15 cellular contexts compared by ENCODE assay signal in the genomic region with DNA sequence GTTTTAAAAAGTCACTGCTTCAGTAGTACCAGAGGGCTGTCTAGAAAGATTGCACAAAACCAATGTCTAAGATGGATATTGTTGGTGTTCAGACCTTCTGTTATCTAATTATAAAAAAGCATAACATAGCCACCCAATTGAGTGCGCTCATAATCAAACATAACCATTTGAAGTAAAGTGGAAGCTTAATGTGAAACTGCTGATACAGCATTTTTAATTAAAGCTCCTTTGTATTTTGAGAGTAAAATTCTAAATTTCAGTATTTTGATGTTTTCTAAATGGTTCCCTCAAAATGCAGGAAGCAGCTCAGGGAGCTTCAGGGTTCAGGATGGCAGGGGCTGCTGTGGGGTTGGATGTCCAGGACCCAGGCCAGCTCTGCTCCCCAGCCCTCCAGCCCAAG.
DNase-seq lines count a peak whose midpoint lies in the region; ATAC-seq, FAIRE-seq and TF ChIP-seq lines count a peak whose summit lies in the region.
"Had no signal": no experiment of that assay in that cellular context is flagged by ENCODE, and none has a peak within 500 bp of the region (broad histone marks: within the 10 kb centered on the region; RNA-seq: fewer than 3 reads in every experiment).

No MANE protein-coding gene starts in this region.

- H3K27me3 ChIP-seq in HepG2 (ENCODE audit: control insufficient read depth in 1 of 2, insufficient read depth in 2 of 2, low read length in 2 of 2), result no peaks in the 10 kb centered on the region
- H3K27me3 ChIP-seq in right lobe of liver, result no peaks in the 10 kb centered on the region
- H3K27me3 ChIP-seq in SJSA1 (replicated peaks), result no peaks in the 10 kb centered on the region
- H3K27me3 ChIP-seq in Caco-2 (replicated peaks; ENCODE audit: control insufficient read depth, insufficient read depth, low read length), result no peaks in the 10 kb centered on the region
- H3K27me3 ChIP-seq: BLaER1 had no signal

- BruUV-seq in HepG2 (replicated peaks; lab: Mats Ljungman, UMichigan) (no TSS peak), Caco-2 (replicated peaks; lab: Mats Ljungman, UMichigan) (no TSS peak)

- H3K27ac Mint-ChIP-seq in Caco-2 (ENCODE audit: unreplicated experiment), result no peak overlapping the region
- H3K27ac Mint-ChIP-seq: CD14-positive monocyte; CD4-positive, alpha-beta memory T cell had no signal

- no peaks in the 10 kb centered on the region for H3K4me1 ChIP-seq in HepG2 (ENCODE audit: insufficient read depth, low read length)
- no peaks in the 10 kb centered on the region for H3K4me1 ChIP-seq in right lobe of liver
- peaks cover 38% of the 10 kb centered on the region for H3K4me1 ChIP-seq in SJSA1 (replicated peaks)
- 0 out of 2 replicates have a peak, but pooled peaks cover 3% of the 10 kb centered on the region for H3K4me1 ChIP-seq in Caco-2
- H3K4me1 ChIP-seq: HAP-1 had no signal

- ATAC-seq in HepG2 (no peak), right lobe of liver (no peak)

- no peak overlapping the region for H3K4me2 ChIP-seq in HepG2 (ENCODE audit: low read depth, low read length)
- H3K4me2 ChIP-seq: BLaER1 had no signal

- H3K9me3 ChIP-seq in HepG2 (ENCODE audit: low read length) (peaks cover 13% of the 10 kb centered on the region; the same call in 1 of the 2 replicates), right lobe of liver (no peaks in the 10 kb centered on the region), SJSA1 (replicated peaks) (no peaks in the 10 kb centered on the region), Caco-2 (no peaks in the 10 kb centered on the region)
- H3K9me3 ChIP-seq: BLaER1, HAP-1 had no signal

- H4K20me1 ChIP-seq in HepG2 (ENCODE audit: insufficient read depth, low read length), result no peaks in the 10 kb centered on the region
- H4K20me1 ChIP-seq: BLaER1 had no signal

- 35% methylated on average over 1 of the region's 1 CpG for WGBS in HepG2 (ENCODE audit: low lambda C conversion rate)
- 100% methylated on average over 1 of the region's 1 CpG for WGBS in right lobe of liver (ENCODE audit: insufficient coverage, low coverage, low lambda C conversion rate, missing lambda C conversion rate)

- no peaks in the 10 kb centered on the region for H3K9me3 Mint-ChIP-seq in Caco-2 (ENCODE audit: unreplicated experiment)

- no peak for DNase-seq in HepG2 (ENCODE audit: low spot score)
- no peak for DNase-seq in right lobe of liver
- no peak for DNase-seq in SJSA1 (ENCODE audit: low read depth in 1 of 2, low spot score in 2 of 2)
- no peak for DNase-seq in epithelial cell of prostate (ENCODE audit: low read depth, low spot score)
- no peak for DNase-seq in GM19240 (ENCODE audit: insufficient read length, low spot score)
- no peak for DNase-seq in Caco-2
- no peak for DNase-seq in SKM-1 treated with dmso at 0.1 percent for 144 hours (lab: John Stamatoyannopoulos, UW; ENCODE audit: unreplicated experiment)
- DNase-seq: Calu3; CD4-positive, alpha-beta memory T cell; DMS79 treated with DMSO at 0.1 percent for 48 hours; GF-D8 had no signal

- no peaks in the 10 kb centered on the region for H3K36me3 Mint-ChIP-seq in Caco-2 (ENCODE audit: insufficient read depth, unreplicated experiment)
- H3K36me3 Mint-ChIP-seq: CD14-positive monocyte; CD4-positive, alpha-beta memory T cell had no signal

- peaks cover 8% of the 10 kb centered on the region for H3K4me1 Mint-ChIP-seq in Caco-2 (ENCODE audit: low read depth, unreplicated experiment)
- H3K4me1 Mint-ChIP-seq: CD14-positive monocyte had no signal

- no peak for TF ChIP-seq EP300 in HepG2 (IDR thresholded peaks at IDR 0.05; ENCODE audit: low read depth in 2 of 2, low read length in 2 of 2)
- no peak for TF ChIP-seq EP300 in HepG2 (CRISPR knock-in tag; IDR thresholded peaks at IDR 0.05; ENCODE audit: borderline replicate concordance)

- H3K27ac ChIP-seq in HepG2 (ENCODE audit: extremely low read length, insufficient read depth, low read length) (no peak overlapping the region), right lobe of liver (no peak overlapping the region), SJSA1 (peak overlapping the region; percentile 90), epithelial cell of prostate (peak overlapping the region; percentile 83)
- H3K27ac ChIP-seq: 22Rv1, BLaER1 had no signal

- no peak overlapping the region for H3K4me3 Mint-ChIP-seq in Caco-2 (ENCODE audit: unreplicated experiment)
- H3K4me3 Mint-ChIP-seq: CD14-positive monocyte; CD4-positive, alpha-beta memory T cell had no signal

- TF ChIP-seq POLR2A in HepG2 (IDR thresholded peaks at IDR 0.05; ENCODE audit: insufficient read depth in 1 of 2, low read depth in 2 of 2, low read length in 2 of 2) (no peak), right lobe of liver (IDR thresholded peaks at IDR 0.05) (no peak)

- TF ChIP-seq CTCF in HepG2 (CRISPR knock-in tag; IDR thresholded peaks at IDR 0.05) (no peak), right lobe of liver (IDR thresholded peaks at IDR 0.05) (no peak), Caco-2 (IDR thresholded peaks at IDR 0.05; ENCODE audit: insufficient read depth in 1 of 2, low read depth in 1 of 2, low read length in 1 of 2, severe bottlenecking in 1 of 2, unreplicated experiment in 1 of 2) (no peak)

- H3K4me3 ChIP-seq in HepG2 (replicated peaks in 1 of 3; ENCODE audit: insufficient read depth in 1 of 3, low read depth in 2 of 3, low read length in 3 of 3) (no peak overlapping the region), right lobe of liver (no peak overlapping the region), SJSA1 (no peak overlapping the region), Caco-2 (ENCODE audit: low read depth, low read length) (no peak overlapping the region)
- H3K4me3 ChIP-seq: BLaER1, HAP-1 had no signal

- H3K36me3 ChIP-seq in HepG2 (replicated peaks in 1 of 2; ENCODE audit: control insufficient read depth in 1 of 2, insufficient read depth in 2 of 2, low read length in 2 of 2) (no peaks in the 10 kb centered on the region), right lobe of liver (no peaks in the 10 kb centered on the region), SJSA1 (no peaks in the 10 kb centered on the region), Caco-2 (ENCODE audit: control insufficient read depth, insufficient read depth, low read length) (no peaks in the 10 kb centered on the region)
- H3K36me3 ChIP-seq: BLaER1, HAP-1 had no signal

- H3K9ac ChIP-seq in HepG2 (ENCODE audit: insufficient read depth, low read depth, low read length), result no peak overlapping the region
- H3K9ac ChIP-seq: BLaER1 had no signal

- TF ChIP-seq RAD21 in HepG2 (CRISPR knock-in tag; IDR thresholded peaks at IDR 0.05), result no peak

- in situ Hi-C loops in HepG2 (cut with HindIII; ENCODE audit: extremely low pct_ligation_motif_present, low pct_unique_long_range_greater_than_20kb), result no loop called here

- CTCF ChIA-PET in HepG2 (lab: Yijun Ruan, JAX; ENCODE audit: low intra/inter-chr PET ratio, low total read pairs), result no interaction called here
- CTCF ChIA-PET in Caco-2 (lab: Charles Lee), result no interaction called here

- POLR2A ChIA-PET in HepG2 (lab: Yijun Ruan, JAX), result no interaction called here
- POLR2A ChIA-PET in Caco-2 (lab: Charles Lee), result no interaction called here

- H3K27me3 Mint-ChIP-seq in Caco-2 (ENCODE audit: insufficient read depth, unreplicated experiment), result peaks cover 12% of the 10 kb centered on the region
- H3K27me3 Mint-ChIP-seq: CD4-positive, alpha-beta memory T cell had no signal

- no peak for FAIRE-seq in HepG2 (lab: Jason Lieb, UNC)

- H2AFZ ChIP-seq in HepG2 (ENCODE audit: low read length), result no peak overlapping the region

- no peaks in the 10 kb centered on the region for H3K79me2 ChIP-seq in HepG2 (ENCODE audit: insufficient read depth, low read length)

- intact Hi-C loops in HepG2 (cut with micrococcal nuclease; ENCODE audit: unreplicated experiment) (no loop called here), right lobe of liver (cut with DNase I) (no loop called here), Caco-2 (cut with micrococcal nuclease; ENCODE audit: unreplicated experiment) (no loop called here)

TF ChIP-seq in HepG2, 621 proteins besides CTCF, POLR2A, EP300 and RAD21:
- TF ChIP-seq MAFK (conservative IDR thresholded peaks at IDR 0.05 in 1 of 2, IDR thresholded peaks at IDR 0.05 in 1 of 2; ENCODE audit: low read length in 2 of 2) (peak; percentile 99 to 100), MAFF (IDR thresholded peaks at IDR 0.05; ENCODE audit: low read depth, low read length) (peak; percentile 100), ZNF713 (CRISPR knock-in tag; IDR thresholded peaks at IDR 0.05) (no peak)

Comparison
In these comparisons a context has a peak if more than half of its experiments do, and no peak if none do; other contexts are left out.
1. H3K27ac ChIP-seq: peak in SJSA1 (single experiment) and epithelial cell of prostate (single experiment); none in HepG2 (single experiment) and right lobe of liver (0 of 3).